Comparison of ENCODE assay signal across 24 cellular contexts in genomic region chr5:112576298-112576925, GRCh38.
DNase-seq lines count a peak whose midpoint lies in the region; ATAC-seq, FAIRE-seq and TF ChIP-seq lines count a peak whose summit lies in the region.
"Had no signal": no experiment of that assay in that cellular context is flagged by ENCODE, and none has a peak within 500 bp of the region (broad histone marks: within the 10 kb centered on the region; RNA-seq: fewer than 3 reads in every experiment).

No MANE protein-coding gene starts in this region.

- H3K27me3 Mint-ChIP-seq in CD8-positive, alpha-beta memory T cell: peaks cover 5 to 19% of the 10 kb centered on the region in 2 donors
- H3K27me3 Mint-ChIP-seq: activated naive CD4-positive, alpha-beta T cell treated with anti-CD3 and anti-CD28 coated beads, Interleukin-2, amount 50 U/mL, for 24 hours had no signal

- ATAC-seq in HepG2 (no peak), right cardiac atrium (peak; percentile 88 to 89)

- H3K27ac ChIP-seq in liver (ENCODE audit: low read depth in 1 of 2, low read length in 2 of 2) (no peak overlapping the region), HepG2 (ENCODE audit: extremely low read length, insufficient read depth, low read length) (no peak overlapping the region), right cardiac atrium (ENCODE audit: low read length) (peak overlapping the region; percentile 67)
- H3K27ac ChIP-seq in CD8-positive, alpha-beta memory T cell (ENCODE audit: low read depth, low read length): no peak overlapping the region
- H3K27ac ChIP-seq: tibial nerve had no signal

- TF ChIP-seq EP300 in HepG2 (IDR thresholded peaks at IDR 0.05; ENCODE audit: low read depth in 2 of 2, low read length in 2 of 2): no peak
- TF ChIP-seq EP300 in HepG2 (CRISPR knock-in tag; IDR thresholded peaks at IDR 0.05; ENCODE audit: borderline replicate concordance): no peak

- CTCF ChIA-PET in HepG2 (lab: Yijun Ruan, JAX; ENCODE audit: low intra/inter-chr PET ratio, low total read pairs): no interaction called here
- CTCF ChIA-PET in CD8-positive, alpha-beta memory T cell (lab: Charles Lee): no interaction called here

- no peaks in the 10 kb centered on the region for H3K4me1 Mint-ChIP-seq in CD8-positive, alpha-beta memory T cell
- H3K4me1 Mint-ChIP-seq: activated naive CD4-positive, alpha-beta T cell treated with anti-CD3 and anti-CD28 coated beads, Interleukin-2, amount 50 U/mL, for 24 hours; CD4-positive, CD25-positive, alpha-beta regulatory T cell; IgD-negative memory B cell; nephron progenitor cell had no signal

- H3K4me3 ChIP-seq in liver (ENCODE audit: low read depth in 1 of 3, low read length in 3 of 3) (no peak overlapping the region), HepG2 (replicated peaks in 1 of 3; ENCODE audit: insufficient read depth in 1 of 3, low read depth in 2 of 3, low read length in 3 of 3) (no peak overlapping the region), right cardiac atrium (ENCODE audit: low read length) (no peak overlapping the region)
- no peak overlapping the region for H3K4me3 ChIP-seq in CD8-positive, alpha-beta memory T cell (ENCODE audit: low read length)
- H3K4me3 ChIP-seq: breast epithelium, lung, tibial nerve had no signal

- DNase-seq in HepG2 (ENCODE audit: low spot score) (no peak), right cardiac atrium (peak; percentile 41 to 84 (median 78)), pulmonary artery endothelial cell (ENCODE audit: low read depth, low spot score) (peak; percentile 19), NOMO-1 treated with dmso at 0.1 percent for 144 hours (lab: John Stamatoyannopoulos, UW; ENCODE audit: unreplicated experiment) (no peak), EL (no peak), NCI-H2227 treated with DMSO at 0.1 percent for 48 hours (lab: John Stamatoyannopoulos, UW) (no peak)
- DNase-seq in CD8-positive, alpha-beta memory T cell: no peak
- DNase-seq: activated CD4-positive, alpha-beta T cell treated with anti-CD3 and anti-CD28 coated beads for 48 hours; CD4-positive, CD25-positive, alpha-beta regulatory T cell; effector memory CD4-positive, alpha-beta T cell; NCI-H2029; NCI-H526 treated with DMSO at 0.1 percent for 48 hours; nephron progenitor cell; OCI-M1; SK-N-SH; stimulated activated CD4-positive, alpha-beta T cell treated with anti-CD3 and anti-CD28 coated beads, Interleukin-4, amount 100 ng/mL, for 24 hours; stimulated activated CD8-positive, alpha-beta memory T cell treated with anti-CD3 and anti-CD28 coated beads, Interleukin-4, amount 100 ng/mL, for 48 hours; T1000 had no signal

- H3K36me3 ChIP-seq in liver (ENCODE audit: control insufficient read depth in 4 of 4, insufficient read depth in 3 of 4, low read depth in 1 of 4, low read length in 3 of 4): no peaks in the 10 kb centered on the region
- no peaks in the 10 kb centered on the region for H3K36me3 ChIP-seq in HepG2 (replicated peaks in 1 of 2; ENCODE audit: control insufficient read depth in 1 of 2, insufficient read depth in 2 of 2, low read length in 2 of 2)
- H3K36me3 ChIP-seq in CD8-positive, alpha-beta memory T cell (ENCODE audit: insufficient read depth, low read length): no peaks in the 10 kb centered on the region
- H3K36me3 ChIP-seq: breast epithelium, tibial nerve had no signal

- H3K4me1 ChIP-seq in liver (ENCODE audit: control insufficient read depth in 4 of 4, insufficient read depth in 4 of 4, low read length in 3 of 4) (no peaks in the 10 kb centered on the region), HepG2 (ENCODE audit: insufficient read depth, low read length) (no peaks in the 10 kb centered on the region), right cardiac atrium (ENCODE audit: control insufficient read depth, insufficient read depth, low read length) (peaks cover 2% of the 10 kb centered on the region)
- no peaks in the 10 kb centered on the region for H3K4me1 ChIP-seq in CD8-positive, alpha-beta memory T cell (ENCODE audit: insufficient read depth, low read length)
- H3K4me1 ChIP-seq: breast epithelium had no signal

- no TSS peak for BruUV-seq in HepG2 (replicated peaks; lab: Mats Ljungman, UMichigan)

- TF ChIP-seq RAD21 in liver (IDR thresholded peaks at IDR 0.05): no peak
- no peak for TF ChIP-seq RAD21 in HepG2 (CRISPR knock-in tag; IDR thresholded peaks at IDR 0.05)

- no peak overlapping the region for H3K27ac Mint-ChIP-seq in CD8-positive, alpha-beta memory T cell
- H3K27ac Mint-ChIP-seq: activated naive CD4-positive, alpha-beta T cell treated with anti-CD3 and anti-CD28 coated beads, Interleukin-2, amount 50 U/mL, for 24 hours; CD4-positive, CD25-positive, alpha-beta regulatory T cell; IgD-negative memory B cell; nephron progenitor cell had no signal

- intact Hi-C loops in HepG2 (cut with micrococcal nuclease; ENCODE audit: unreplicated experiment): no loop called here
- intact Hi-C loops in right cardiac atrium (cut with DNase I): no loop called here

- no peak for FAIRE-seq in HepG2 (lab: Jason Lieb, UNC)

- H3K9me3 Mint-ChIP-seq in CD8-positive, alpha-beta memory T cell: no peaks in the 10 kb centered on the region
- H3K9me3 Mint-ChIP-seq: activated naive CD4-positive, alpha-beta T cell treated with anti-CD3 and anti-CD28 coated beads, Interleukin-2, amount 50 U/mL, for 24 hours; nephron progenitor cell had no signal

- no peak overlapping the region for H3K4me2 ChIP-seq in HepG2 (ENCODE audit: low read depth, low read length)
- H3K4me2 ChIP-seq: SK-N-SH had no signal

- no peak overlapping the region for H3K4me3 Mint-ChIP-seq in CD8-positive, alpha-beta memory T cell
- H3K4me3 Mint-ChIP-seq: activated naive CD4-positive, alpha-beta T cell treated with anti-CD3 and anti-CD28 coated beads, Interleukin-2, amount 50 U/mL, for 24 hours; CD4-positive, CD25-positive, alpha-beta regulatory T cell; IgD-negative memory B cell; nephron progenitor cell had no signal

- H2AFZ ChIP-seq in HepG2 (ENCODE audit: low read length): no peak overlapping the region

- POLR2A ChIA-PET in HepG2 (lab: Yijun Ruan, JAX): no interaction called here
- POLR2A ChIA-PET in CD8-positive, alpha-beta memory T cell (lab: Charles Lee): no interaction called here

- H3K9ac ChIP-seq in liver (ENCODE audit: low read depth in 1 of 2, low read length in 2 of 2) (no peak overlapping the region), HepG2 (ENCODE audit: insufficient read depth, low read depth, low read length) (no peak overlapping the region)
- H3K9ac ChIP-seq: SK-N-SH had no signal

- H3K9me3 ChIP-seq in liver (ENCODE audit: control insufficient read depth in 4 of 4, low read length in 3 of 4) (no peaks in the 10 kb centered on the region), HepG2 (ENCODE audit: low read length) (no peaks in the 10 kb centered on the region), right cardiac atrium (ENCODE audit: control insufficient read depth, low read length) (no peaks in the 10 kb centered on the region)
- H3K9me3 ChIP-seq in CD8-positive, alpha-beta memory T cell (ENCODE audit: low read length): no peaks in the 10 kb centered on the region
- H3K9me3 ChIP-seq: breast epithelium, SK-N-SH had no signal

- no peaks in the 10 kb centered on the region for H4K20me1 ChIP-seq in HepG2 (ENCODE audit: insufficient read depth, low read length)

- TF ChIP-seq CTCF in liver (IDR thresholded peaks at IDR 0.05; ENCODE audit: low read depth, low read length, missing input control): no peak
- TF ChIP-seq CTCF in HepG2 (CRISPR knock-in tag; IDR thresholded peaks at IDR 0.05): no peak

- H3K27me3 ChIP-seq in liver (ENCODE audit: control insufficient read depth in 4 of 4, insufficient read depth in 4 of 4, low read length in 3 of 4): no peaks in the 10 kb centered on the region
- H3K27me3 ChIP-seq in HepG2 (ENCODE audit: control insufficient read depth in 1 of 2, insufficient read depth in 2 of 2, low read length in 2 of 2): peaks cover 2 to 15% of the 10 kb centered on the region in 2 experiments; a peak in 4 of 5 replicates
- no peaks in the 10 kb centered on the region for H3K27me3 ChIP-seq in right cardiac atrium (ENCODE audit: control insufficient read depth, insufficient read depth)
- no peaks in the 10 kb centered on the region for H3K27me3 ChIP-seq in CD8-positive, alpha-beta memory T cell (ENCODE audit: insufficient read depth, low read length, poor library complexity, severe bottlenecking)
- H3K27me3 ChIP-seq: breast epithelium, tibial nerve had no signal

- no peak for TF ChIP-seq POLR2A in HepG2 (IDR thresholded peaks at IDR 0.05; ENCODE audit: insufficient read depth in 1 of 2, low read depth in 2 of 2, low read length in 2 of 2)

- in situ Hi-C loops in HepG2 (cut with HindIII; ENCODE audit: extremely low pct_ligation_motif_present, low pct_unique_long_range_greater_than_20kb): no loop called here

- H3K79me2 ChIP-seq in HepG2 (ENCODE audit: insufficient read depth, low read length): no peaks in the 10 kb centered on the region

- WGBS in liver: 67% methylated on average over 3 of the region's 3 CpGs
- WGBS in HepG2 (ENCODE audit: low lambda C conversion rate): 0% methylated on average over 3 of the region's 3 CpGs
- WGBS in right cardiac atrium: 34% methylated on average over 3 of the region's 3 CpGs

- H3K36me3 Mint-ChIP-seq in CD8-positive, alpha-beta memory T cell: no peaks in the 10 kb centered on the region
- H3K36me3 Mint-ChIP-seq: activated naive CD4-positive, alpha-beta T cell treated with anti-CD3 and anti-CD28 coated beads, Interleukin-2, amount 50 U/mL, for 24 hours; CD4-positive, CD25-positive, alpha-beta regulatory T cell; IgD-negative memory B cell had no signal

TF ChIP-seq in liver, 16 proteins besides CTCF, POLR2A, EP300 and RAD21:
- TF ChIP-seq GABPA (IDR thresholded peaks at IDR 0.05 in 1 of 2, conservative IDR thresholded peaks at IDR 0.05 in 1 of 2): no peak
- TF ChIP-seq NR2F2 (IDR thresholded peaks at IDR 0.05): peak; percentile 18

TF ChIP-seq in HepG2, 621 proteins besides CTCF, POLR2A, EP300 and RAD21 (continues in another document):
- TF ChIP-seq, protein P1, sequence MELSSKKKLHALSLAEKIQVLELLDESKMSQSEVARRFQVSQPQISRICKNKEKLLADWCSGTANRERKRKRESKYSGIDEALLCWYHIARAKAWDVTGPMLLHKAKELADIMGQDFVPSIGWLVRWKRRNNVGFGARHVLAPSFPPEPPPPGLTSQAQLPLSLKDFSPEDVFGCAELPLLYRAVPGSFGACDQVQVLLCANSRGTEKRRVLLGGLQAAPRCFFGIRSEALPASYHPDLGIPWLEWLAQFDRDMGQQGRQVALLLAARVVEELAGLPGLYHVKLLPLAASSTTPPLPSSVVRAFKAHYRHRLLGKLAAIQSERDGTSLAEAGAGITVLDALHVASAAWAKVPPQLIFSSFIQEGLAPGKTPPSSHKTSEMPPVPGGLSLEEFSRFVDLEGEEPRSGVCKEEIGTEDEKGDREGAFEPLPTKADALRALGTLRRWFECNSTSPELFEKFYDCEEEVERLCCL (CRISPR knock-in tag; IDR thresholded peaks at IDR 0.05; ENCODE audit: borderline replicate concordance): no peak

Comparison
In these comparisons a context has a peak if more than half of its experiments do, and no peak if none do; other contexts are left out.
1. DNase-seq: peak in right cardiac atrium (3 of 3) and pulmonary artery endothelial cell (single experiment); none in HepG2 (single experiment), NOMO-1 treated with dmso at 0.1 percent for 144 hours (single experiment), EL (single experiment), CD8-positive, alpha-beta memory T cell (0 of 5) and NCI-H2227 treated with DMSO at 0.1 percent for 48 hours (single experiment).